21 cellular contexts compared by ENCODE assay signal in the genomic region with DNA sequence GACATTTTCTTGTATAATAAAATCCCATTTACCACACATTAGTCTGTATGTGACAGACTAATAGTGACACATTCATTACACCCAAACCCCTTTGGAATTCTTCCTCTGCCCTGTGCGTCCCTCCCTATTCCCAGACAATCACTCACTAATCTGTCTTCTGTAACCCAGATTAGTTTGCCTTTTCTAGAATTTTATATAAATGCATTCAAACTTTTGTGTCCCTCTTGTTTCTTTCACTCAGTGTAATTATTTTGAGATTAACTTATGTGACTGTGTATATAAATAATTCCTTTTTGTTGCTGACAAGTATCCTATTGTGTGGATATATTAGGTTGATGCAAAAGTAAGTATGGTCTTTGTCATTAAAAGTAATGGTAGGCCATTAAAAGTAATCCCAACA. TPM values are rescaled to one million over a fixed set of nuclear protein-coding genes. Genes with fewer than 3 reads are reported as not detected.
DNase-seq lines count a peak whose midpoint lies in the region; ATAC-seq, FAIRE-seq and TF ChIP-seq lines count a peak whose summit lies in the region.
"Had no signal": no experiment of that assay in that cellular context is flagged by ENCODE, and none has a peak within 500 bp of the region (broad histone marks: within the 10 kb centered on the region; RNA-seq: fewer than 3 reads in every experiment).

No MANE protein-coding gene starts in this region.

- H3K4me1 ChIP-seq in astrocyte (ENCODE audit: insufficient read depth, low read length) = no peaks in the 10 kb centered on the region
- H3K4me1 ChIP-seq: A549 had no signal

- FAIRE-seq in H54 (lab: Jason Lieb, UNC) (peak; percentile 27), astrocyte (lab: Jason Lieb, UNC) (no peak)
- FAIRE-seq: A549, D721Med, G401.6, GM12891, GM19239 had no signal

- peaks cover 4% of the 10 kb centered on the region for H3K4me1 Mint-ChIP-seq in astrocyte (ENCODE audit: low read depth, unreplicated experiment)

- no peaks in the 10 kb centered on the region for H3K9me3 ChIP-seq in astrocyte (ENCODE audit: insufficient read depth, low read depth, low read length)
- H3K9me3 ChIP-seq: A549, Caco-2 had no signal

- no peak overlapping the region for H2AFZ ChIP-seq in astrocyte (ENCODE audit: low read depth, low read length)

- no peak for ATAC-seq in stimulated activated naive CD8-positive, alpha-beta T cell treated with anti-CD3 and anti-CD28 coated beads, Interleukin-15, Interleukin-2, amounts not matched to agents 100 U/mL and 50 U/mL, for 24 hours
- ATAC-seq: A549; CD8-positive, alpha-beta T cell had no signal

- H3K4me3 ChIP-seq in astrocyte (ENCODE audit: insufficient read depth, low read depth, low read length) = no peak overlapping the region
- H3K4me3 ChIP-seq: A549; BLaER1 treated with 17β-estradiol and CSF1 and Interleukin-3, amounts not matched to agents 10 nM and 100 nM had no signal

- no peak overlapping the region for H3K27ac ChIP-seq in astrocyte (ENCODE audit: low read depth, low read length)
- H3K27ac ChIP-seq: 22Rv1; A549; BLaER1 treated with 17β-estradiol and CSF1 and Interleukin-3, amounts not matched to agents 10 nM and 100 nM; C4-2B had no signal

- peaks cover 4% of the 10 kb centered on the region for H3K27me3 Mint-ChIP-seq in astrocyte (ENCODE audit: low read depth, unreplicated experiment)
- H3K27me3 Mint-ChIP-seq: B cell; CD4-positive, alpha-beta T cell had no signal

- no peak for DNase-seq in H54 (ENCODE audit: insufficient read length, low spot score)
- DNase-seq in NCI-H82 (lab: John Stamatoyannopoulos, UW) = peak; percentile 58
- DNase-seq in astrocyte (ENCODE audit: low read depth) = no peak
- DNase-seq in NCI-H446 (lab: John Stamatoyannopoulos, UW) = no peak
- DNase-seq in stimulated activated naive CD8-positive, alpha-beta T cell treated with anti-CD3 and anti-CD28 coated beads, Interleukin-15, Interleukin-2, amounts not matched to agents 100 U/mL and 50 U/mL, for 24 hours = no peak
- DNase-seq: AML-193; Caco-2; Calu3; CD4-positive, alpha-beta T cell; CD8-positive, alpha-beta T cell; DMS79 treated with DMSO at 0.1 percent for 48 hours; GF-D8 had no signal

- H3K36me3 Mint-ChIP-seq in astrocyte (ENCODE audit: low read depth, unreplicated experiment) = peaks cover 8% of the 10 kb centered on the region
- H3K36me3 Mint-ChIP-seq: CD8-positive, alpha-beta T cell had no signal

- H3K9me3 Mint-ChIP-seq in astrocyte (ENCODE audit: unreplicated experiment) = peaks cover 3% of the 10 kb centered on the region
- H3K9me3 Mint-ChIP-seq: CD4-positive, alpha-beta T cell; CD8-positive, alpha-beta T cell had no signal

- peak overlapping the region; percentile 26 for H3K27ac Mint-ChIP-seq in astrocyte (ENCODE audit: unreplicated experiment)
- H3K27ac Mint-ChIP-seq: B cell; CD4-positive, alpha-beta T cell; CD8-positive, alpha-beta T cell had no signal

- no peak overlapping the region for H3K4me2 ChIP-seq in astrocyte (ENCODE audit: low read length)
- H3K4me2 ChIP-seq: A549; BLaER1 treated with 17β-estradiol and CSF1 and Interleukin-3, amounts not matched to agents 10 nM and 100 nM had no signal

- H3K27me3 ChIP-seq in astrocyte (ENCODE audit: insufficient read depth, low read length) = no peaks in the 10 kb centered on the region
- H3K27me3 ChIP-seq: BLaER1 treated with 17β-estradiol and CSF1 and Interleukin-3, amounts not matched to agents 10 nM and 100 nM had no signal

- no peaks in the 10 kb centered on the region for H3K36me3 ChIP-seq in astrocyte (ENCODE audit: insufficient read depth, low read length)

- H4K20me1 ChIP-seq in astrocyte (ENCODE audit: insufficient read depth, low read length) = no peaks in the 10 kb centered on the region
- H4K20me1 ChIP-seq: BLaER1 treated with 17β-estradiol and CSF1 and Interleukin-3, amounts not matched to agents 10 nM and 100 nM had no signal

- no peak for TF ChIP-seq CTCF in astrocyte (IDR thresholded peaks at IDR 0.05; ENCODE audit: insufficient read depth, low read depth, low read length)

- no peak overlapping the region for H3K9ac ChIP-seq in astrocyte (ENCODE audit: low read length)
- H3K9ac ChIP-seq: BLaER1 treated with 17β-estradiol and CSF1 and Interleukin-3, amounts not matched to agents 10 nM and 100 nM had no signal

- TF ChIP-seq POLR2A in H54 (IDR thresholded peaks at IDR 0.05; ENCODE audit: low read depth, low read length) = no peak

- H3K79me2 ChIP-seq in astrocyte (ENCODE audit: insufficient read depth, low read length) = no peaks in the 10 kb centered on the region

- no peak overlapping the region for H3K4me3 Mint-ChIP-seq in astrocyte (ENCODE audit: unreplicated experiment)
- H3K4me3 Mint-ChIP-seq: B cell; CD4-positive, alpha-beta T cell; CD8-positive, alpha-beta T cell had no signal

RNA-seq across cellular contexts. Expression of a gene that starts 27.6 kb away (rescaled TPM):
- 21.3 and 22.2 TPM in 2 replicates for total RNA-seq in astrocyte

RNA-seq across cellular contexts. Expression of a gene that starts 33.3 kb away (rescaled TPM):
- total RNA-seq in astrocyte = 0.60 and 0.82 TPM in 2 replicates

RNA-seq across cellular contexts. Expression of a gene that starts 55.0 kb away (rescaled TPM):
- 58.2 and 62.9 TPM in 2 replicates for total RNA-seq in astrocyte
